ENCODE assay signal across 30 cellular contexts in the genomic region with DNA sequence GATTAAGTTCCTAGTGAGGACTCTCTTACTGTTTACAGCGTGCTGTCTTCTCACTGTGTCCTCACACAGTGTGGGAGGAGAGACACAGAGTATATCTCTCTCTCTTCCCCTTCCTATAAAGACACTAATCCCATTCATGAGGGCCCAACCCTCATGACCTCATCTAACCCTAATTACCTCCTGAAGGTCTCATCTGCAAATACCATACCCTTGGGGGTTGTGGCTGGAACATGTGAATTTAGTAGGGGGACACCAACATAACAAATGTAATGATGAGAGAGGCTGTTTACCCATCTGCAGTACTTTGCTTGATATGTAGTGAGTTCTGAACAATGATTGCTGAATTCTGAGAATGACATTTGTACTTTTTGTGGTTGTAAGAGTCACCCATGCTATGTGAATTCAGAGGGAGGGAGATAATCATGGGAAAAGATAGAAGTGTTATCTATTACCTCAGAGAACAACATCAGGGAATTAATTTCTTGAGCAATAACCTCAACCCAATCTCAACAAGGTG. TPM values are rescaled to one million over a fixed set of nuclear protein-coding genes. Genes with fewer than 3 reads are reported as not detected.
DNase-seq lines count a peak whose midpoint lies in the region; ATAC-seq, FAIRE-seq and TF ChIP-seq lines count a peak whose summit lies in the region.
"Had no signal": no experiment of that assay in that cellular context is flagged by ENCODE, and none has a peak within 500 bp of the region (broad histone marks: within the 10 kb centered on the region; RNA-seq: fewer than 3 reads in every experiment).

No MANE protein-coding gene starts in this region.

- H3K4me1 Mint-ChIP-seq in activated naive CD8-positive, alpha-beta T cell treated with anti-CD3 and anti-CD28 coated beads, Interleukin-2, amount 50 U/mL, for 24 hours: peaks cover 31% of the 10 kb centered on the region
- H3K4me1 Mint-ChIP-seq in activated naive CD8-positive, alpha-beta T cell treated with anti-CD3 and anti-CD28 coated beads for 36 hours: peaks cover 12% of the 10 kb centered on the region
- H3K4me1 Mint-ChIP-seq: stimulated activated naive B cell treated with anti-CD40 and anti-IgM and Interleukin-4, amounts not matched to agents 10 μg/mL and 1 μg/mL and 100 μg/mL, for 72 hours had no signal

- no peaks in the 10 kb centered on the region for H3K4me1 ChIP-seq in upper lobe of left lung
- H3K4me1 ChIP-seq: body of pancreas had no signal

- H3K36me3 ChIP-seq in upper lobe of left lung: no peaks in the 10 kb centered on the region
- H3K36me3 ChIP-seq: thoracic aorta, WERI-Rb-1 had no signal

- no peaks in the 10 kb centered on the region for H3K27me3 ChIP-seq in upper lobe of left lung
- H3K27me3 ChIP-seq: body of pancreas had no signal

- no peak for TF ChIP-seq EP300 in upper lobe of left lung (IDR thresholded peaks at IDR 0.05)

- no peaks in the 10 kb centered on the region for H3K36me3 Mint-ChIP-seq in activated naive CD8-positive, alpha-beta T cell treated with anti-CD3 and anti-CD28 coated beads, Interleukin-2, amount 50 U/mL, for 24 hours (ENCODE audit: low read depth)
- H3K36me3 Mint-ChIP-seq in activated naive CD8-positive, alpha-beta T cell treated with anti-CD3 and anti-CD28 coated beads for 36 hours: peaks cover 3% of the 10 kb centered on the region
- H3K36me3 Mint-ChIP-seq: naive thymus-derived CD4-positive, alpha-beta T cell; stimulated activated naive B cell treated with anti-CD40 and anti-IgM and Interleukin-4, amounts not matched to agents 10 μg/mL and 1 μg/mL and 100 μg/mL, for 72 hours had no signal

- no peak for FAIRE-seq in frontal cortex (lab: Jason Lieb, UNC)
- FAIRE-seq: HepG2, small intestine had no signal

- peak overlapping the region; percentile 23 for H3K27ac Mint-ChIP-seq in activated naive CD8-positive, alpha-beta T cell treated with anti-CD3 and anti-CD28 coated beads, Interleukin-2, amount 50 U/mL, for 24 hours
- H3K27ac Mint-ChIP-seq in activated naive CD8-positive, alpha-beta T cell treated with anti-CD3 and anti-CD28 coated beads for 36 hours: no peak overlapping the region
- H3K27ac Mint-ChIP-seq: naive thymus-derived CD4-positive, alpha-beta T cell; stimulated activated naive B cell treated with anti-CD40 and anti-IgM and Interleukin-4, amounts not matched to agents 10 μg/mL and 1 μg/mL and 100 μg/mL, for 72 hours had no signal

- 59 to 90% methylated on average over 1 of the region's 1 CpG for WGBS in upper lobe of left lung, 2 donors

- no peaks in the 10 kb centered on the region for H3K9me3 Mint-ChIP-seq in activated naive CD8-positive, alpha-beta T cell treated with anti-CD3 and anti-CD28 coated beads, Interleukin-2, amount 50 U/mL, for 24 hours
- no peaks in the 10 kb centered on the region for H3K9me3 Mint-ChIP-seq in activated naive CD8-positive, alpha-beta T cell treated with anti-CD3 and anti-CD28 coated beads for 36 hours
- H3K9me3 Mint-ChIP-seq: stimulated activated naive B cell treated with anti-CD40 and anti-IgM and Interleukin-4, amounts not matched to agents 10 μg/mL and 1 μg/mL and 100 μg/mL, for 72 hours had no signal

- no peak for TF ChIP-seq POLR2A in upper lobe of left lung (IDR thresholded peaks at IDR 0.05)

- TF ChIP-seq CTCF in upper lobe of left lung (IDR thresholded peaks at IDR 0.05): no peak

- no peak overlapping the region for H3K4me3 ChIP-seq in upper lobe of left lung
- H3K4me3 ChIP-seq: body of pancreas, thoracic aorta had no signal

- no peaks in the 10 kb centered on the region for H3K27me3 Mint-ChIP-seq in activated naive CD8-positive, alpha-beta T cell treated with anti-CD3 and anti-CD28 coated beads, Interleukin-2, amount 50 U/mL, for 24 hours
- H3K27me3 Mint-ChIP-seq in activated naive CD8-positive, alpha-beta T cell treated with anti-CD3 and anti-CD28 coated beads for 36 hours: no peaks in the 10 kb centered on the region

- H3K4me3 Mint-ChIP-seq in activated naive CD8-positive, alpha-beta T cell treated with anti-CD3 and anti-CD28 coated beads, Interleukin-2, amount 50 U/mL, for 24 hours: no peak overlapping the region
- no peak overlapping the region for H3K4me3 Mint-ChIP-seq in activated naive CD8-positive, alpha-beta T cell treated with anti-CD3 and anti-CD28 coated beads for 36 hours
- H3K4me3 Mint-ChIP-seq: naive thymus-derived CD4-positive, alpha-beta T cell; stimulated activated naive B cell treated with anti-CD40 and anti-IgM and Interleukin-4, amounts not matched to agents 10 μg/mL and 1 μg/mL and 100 μg/mL, for 72 hours had no signal

- no peak for DNase-seq in activated naive CD8-positive, alpha-beta T cell treated with anti-CD3 and anti-CD28 coated beads, Interleukin-2, amount 50 U/mL, for 24 hours
- DNase-seq in activated naive CD8-positive, alpha-beta T cell treated with anti-CD3 and anti-CD28 coated beads for 36 hours: no peak
- DNase-seq in OCI-M2 (lab: John Stamatoyannopoulos, UW; ENCODE audit: unreplicated experiment) (peak; percentile 34), foreskin melanocyte (peak; percentile 21), upper lobe of left lung (no peak), frontal cortex (ENCODE audit: low spot score in 2 of 2) (no peak), NCI-H526 (lab: John Stamatoyannopoulos, UW) (no peak)
- DNase-seq: activated CD8-positive, alpha-beta memory T cell treated with anti-CD3 and anti-CD28 coated beads, Interleukin-2, amount 50 U/mL, for 4 hours; activated effector memory CD4-positive, alpha-beta T cell treated with anti-CD3 and anti-CD28 coated beads, Interleukin-2, amount 50 U/mL, for 16 hours; body of pancreas; C1 segment of cervical spinal cord; Calu3; naive thymus-derived CD4-positive, alpha-beta T cell; NCI-H1436 treated with DMSO at 0.1 percent for 48 hours; RPMI8226; small intestine; stimulated activated CD4-positive, alpha-beta T cell treated with anti-CD3 and anti-CD28 coated beads, Interleukin-2, amount 100 ng/mL, for 24 hours; stimulated activated naive B cell treated with anti-CD40 and anti-IgM and Interleukin-4, amounts not matched to agents 10 μg/mL and 1 μg/mL and 100 μg/mL, for 72 hours; T-helper 2 cell; WERI-Rb-1 had no signal

- H3K9me3 ChIP-seq in upper lobe of left lung: no peaks in the 10 kb centered on the region
- H3K9me3 ChIP-seq: body of pancreas, thoracic aorta had no signal

- peak; percentile 54 for ATAC-seq in activated naive CD8-positive, alpha-beta T cell treated with anti-CD3 and anti-CD28 coated beads, Interleukin-2, amount 50 U/mL, for 24 hours
- ATAC-seq in upper lobe of left lung (ENCODE audit: low FRiP score in 2 of 2) (peak; percentile 22 to 29), GM19328 (IDR thresholded peaks at IDR 0.05; ENCODE audit: unreplicated experiment) (no peak)
- ATAC-seq: body of pancreas; HepG2; naive thymus-derived CD4-positive, alpha-beta T cell; SK-N-SH treated with all-trans-retinoic acid at 6 μM for 48 hours had no signal

- no peak overlapping the region for H3K27ac ChIP-seq in upper lobe of left lung
- H3K27ac ChIP-seq: body of pancreas, thoracic aorta, WERI-Rb-1 had no signal

RNA-seq across cellular contexts. Expression of a gene that starts 4.9 kb away (rescaled TPM):
- total RNA-seq in activated naive CD8-positive, alpha-beta T cell treated with anti-CD3 and anti-CD28 coated beads for 36 hours: not detected
- not detected for total RNA-seq in upper lobe of left lung
- total RNA-seq in frontal cortex: not detected
- total RNA-seq: body of pancreas; Calu3; chondrocyte; H4; HepG2; mesenteric fat pad; naive thymus-derived CD4-positive, alpha-beta T cell; NCI-H460; osteoblast; renal cortical epithelial cell; thoracic aorta had no signal

RNA-seq across cellular contexts. Expression of a gene that starts 11.2 kb away (rescaled TPM):
- not detected for total RNA-seq in activated naive CD8-positive, alpha-beta T cell treated with anti-CD3 and anti-CD28 coated beads for 36 hours
- total RNA-seq in upper lobe of left lung (not detected), frontal cortex (not detected)
- total RNA-seq: body of pancreas; Calu3; chondrocyte; H4; HepG2; mesenteric fat pad; naive thymus-derived CD4-positive, alpha-beta T cell; NCI-H460; osteoblast; renal cortical epithelial cell; thoracic aorta had no signal

RNA-seq across cellular contexts. Expression of a gene that starts 24.0 kb away (rescaled TPM):
- total RNA-seq in activated naive CD8-positive, alpha-beta T cell treated with anti-CD3 and anti-CD28 coated beads for 36 hours: not detected
- under 1 TPM in 1 of 6 donors, not detected in 5; 0.40 TPM for total RNA-seq in upper lobe of left lung
- not detected for total RNA-seq in frontal cortex
- total RNA-seq: body of pancreas; Calu3; chondrocyte; H4; HepG2; mesenteric fat pad; naive thymus-derived CD4-positive, alpha-beta T cell; NCI-H460; osteoblast; renal cortical epithelial cell; thoracic aorta had no signal

RNA-seq across cellular contexts. Expression of a gene that starts 40.3 kb away (rescaled TPM):
- total RNA-seq in activated naive CD8-positive, alpha-beta T cell treated with anti-CD3 and anti-CD28 coated beads for 36 hours: 10 to 100 TPM; 14.2 to 16.0 TPM
- 100 to 1,000 TPM in 1 of 6 donors, 10 to 100 TPM in 5; 37.4 to 163 (median 39.6) TPM for total RNA-seq in upper lobe of left lung
- 19.6 TPM for total RNA-seq in frontal cortex

RNA-seq across cellular contexts. Expression of a gene that starts 44.8 kb away (rescaled TPM):
- total RNA-seq in activated naive CD8-positive, alpha-beta T cell treated with anti-CD3 and anti-CD28 coated beads for 36 hours: under 1 TPM; 0.10 to 0.30 TPM
- total RNA-seq in upper lobe of left lung (1 to 10 TPM in 4 of 6 donors, under 1 TPM in 2; 0.23 to 9.3 (median 1.8) TPM), frontal cortex (0.41 TPM)
- total RNA-seq: body of pancreas, Calu3, H4, HepG2, mesenteric fat pad, NCI-H460, thoracic aorta had no signal

Comparison
In these comparisons a context has a peak if more than half of its experiments do, and no peak if none do; other contexts are left out.
1. DNase-seq: peak in OCI-M2 (single experiment) and foreskin melanocyte (single experiment); none in activated naive CD8-positive, alpha-beta T cell treated with anti-CD3 and anti-CD28 coated beads, Interleukin-2, amount 50 U/mL, for 24 hours (single experiment), activated naive CD8-positive, alpha-beta T cell treated with anti-CD3 and anti-CD28 coated beads for 36 hours (single experiment), upper lobe of left lung (0 of 2), frontal cortex (0 of 2) and NCI-H526 (0 of 2).